In genomic region chr12:67449591-67450052, GRCh38 we compare ENCODE assay signal across 10 cellular contexts.
DNase-seq lines count a peak whose midpoint lies in the region; ATAC-seq and FAIRE-seq lines count a peak whose summit lies in the region.
"Had no signal": no experiment of that assay in that cellular context is flagged by ENCODE, and none has a peak within 500 bp of the region (broad histone marks: within the 10 kb centered on the region; RNA-seq: fewer than 3 reads in every experiment).

No MANE protein-coding gene starts in this region.

- peaks cover 8% of the 10 kb centered on the region for H3K36me3 Mint-ChIP-seq in activated CD4-positive, alpha-beta T cell treated with anti-CD3 and anti-CD28 coated beads, Interleukin-2, amount 10 ng/mL, durations not matched to agents 7 days and 5 days (ENCODE audit: low read depth)

- H3K4me3 Mint-ChIP-seq in activated CD4-positive, alpha-beta T cell treated with anti-CD3 and anti-CD28 coated beads, Interleukin-2, amount 10 ng/mL, durations not matched to agents 7 days and 5 days: no peak overlapping the region

- POLR2A ChIA-PET in activated CD4-positive, alpha-beta T cell treated with anti-CD3 and anti-CD28 coated beads, Interleukin-2, amount 10 ng/mL, durations not matched to agents 7 days and 5 days (lab: Charles Lee): no interaction called here

- no peak overlapping the region for H3K9ac ChIP-seq in BLaER1 treated with 17β-estradiol and CSF1 and Interleukin-3, amounts not matched to agents 10 nM and 100 nM

- H4K20me1 ChIP-seq in BLaER1 treated with 17β-estradiol and CSF1 and Interleukin-3, amounts not matched to agents 10 nM and 100 nM: peaks cover 0 to 5% (median 0%) of the 10 kb centered on the region in 11 experiments; a peak in 1 of 22 replicates

- no peak overlapping the region for H3K4me3 ChIP-seq in BLaER1 treated with 17β-estradiol and CSF1 and Interleukin-3, amounts not matched to agents 10 nM and 100 nM
- no peak overlapping the region for H3K4me3 ChIP-seq in effector memory CD4-positive, alpha-beta T cell (ENCODE audit: insufficient read depth, low read depth, low read length, poor library complexity, severe bottlenecking)
- H3K4me3 ChIP-seq: lung had no signal

- peaks cover 0 to 35% (median 6%) of the 10 kb centered on the region in 10 experiments; a peak in 9 of 20 replicates for H3K4me1 ChIP-seq in BLaER1 treated with 17β-estradiol and CSF1 and Interleukin-3, amounts not matched to agents 10 nM and 100 nM
- peaks cover 14% of the 10 kb centered on the region for H3K4me1 ChIP-seq in effector memory CD4-positive, alpha-beta T cell (ENCODE audit: control insufficient read depth, insufficient read depth, low read length, poor library complexity, severe bottlenecking)

- peak; percentile 45 for FAIRE-seq in GM19239 (lab: Jason Lieb, UNC)
- FAIRE-seq: colon had no signal

- no peaks in the 10 kb centered on the region for H3K36me3 ChIP-seq in BLaER1 treated with 17β-estradiol and CSF1 and Interleukin-3, amounts not matched to agents 10 nM and 100 nM
- no peaks in the 10 kb centered on the region for H3K36me3 ChIP-seq in effector memory CD4-positive, alpha-beta T cell (ENCODE audit: control insufficient read depth, insufficient read depth, low read length)

- peaks cover 12% of the 10 kb centered on the region for H3K27me3 Mint-ChIP-seq in activated CD4-positive, alpha-beta T cell treated with anti-CD3 and anti-CD28 coated beads, Interleukin-2, amount 10 ng/mL, durations not matched to agents 7 days and 5 days

- DNase-seq in GM19239 (ENCODE audit: insufficient read length, low spot score) (no peak), activated gamma-delta T cell treated with Interleukin-2 at 50 U/mL for 16 hours (no peak), NCI-H2196 treated with DMSO at 0.1 percent for 48 hours (lab: John Stamatoyannopoulos, UW; ENCODE audit: unreplicated experiment) (no peak), NCI-H1092 (lab: John Stamatoyannopoulos, UW) (no peak)
- peak; percentile 8 for DNase-seq in activated CD4-positive, alpha-beta T cell treated with anti-CD3 and anti-CD28 coated beads, Interleukin-2, amount 10 ng/mL, durations not matched to agents 7 days and 5 days
- DNase-seq in effector memory CD4-positive, alpha-beta T cell: no peak

- peak; percentile 73 for ATAC-seq in HG03039 (IDR thresholded peaks at IDR 0.05; ENCODE audit: unreplicated experiment)

- H3K4me1 Mint-ChIP-seq in activated CD4-positive, alpha-beta T cell treated with anti-CD3 and anti-CD28 coated beads, Interleukin-2, amount 10 ng/mL, durations not matched to agents 7 days and 5 days: peaks cover 28% of the 10 kb centered on the region

- H3K9me3 ChIP-seq in BLaER1 treated with 17β-estradiol and CSF1 and Interleukin-3, amounts not matched to agents 10 nM and 100 nM (replicated peaks in 1 of 11): peaks cover 0 to 18% (median 0%) of the 10 kb centered on the region in 11 experiments; a peak in 3 of 22 replicates
- H3K9me3 ChIP-seq in effector memory CD4-positive, alpha-beta T cell (ENCODE audit: control insufficient read depth, low read length): no peaks in the 10 kb centered on the region

- H3K9me3 Mint-ChIP-seq in activated CD4-positive, alpha-beta T cell treated with anti-CD3 and anti-CD28 coated beads, Interleukin-2, amount 10 ng/mL, durations not matched to agents 7 days and 5 days: peaks cover 8% of the 10 kb centered on the region

- peak overlapping the region; percentile 71 for H3K27ac Mint-ChIP-seq in activated CD4-positive, alpha-beta T cell treated with anti-CD3 and anti-CD28 coated beads, Interleukin-2, amount 10 ng/mL, durations not matched to agents 7 days and 5 days

- H3K27me3 ChIP-seq in BLaER1 treated with 17β-estradiol and CSF1 and Interleukin-3, amounts not matched to agents 10 nM and 100 nM: peaks cover 0 to 73% (median 0%) of the 10 kb centered on the region in 11 experiments; a peak in 4 of 22 replicates
- no peaks in the 10 kb centered on the region for H3K27me3 ChIP-seq in effector memory CD4-positive, alpha-beta T cell (replicated peaks; ENCODE audit: control insufficient read depth, insufficient read depth, low read length, poor library complexity, severe bottlenecking)

- no peak overlapping the region for H3K27ac ChIP-seq in BLaER1 treated with 17β-estradiol and CSF1 and Interleukin-3, amounts not matched to agents 10 nM and 100 nM
- H3K27ac ChIP-seq in effector memory CD4-positive, alpha-beta T cell (ENCODE audit: insufficient read depth, low read length, poor library complexity, severe bottlenecking): no peak overlapping the region

- CTCF ChIA-PET in activated CD4-positive, alpha-beta T cell treated with anti-CD3 and anti-CD28 coated beads, Interleukin-2, amount 10 ng/mL, durations not matched to agents 7 days and 5 days (lab: Charles Lee): interaction anchor here (1.5 kb wide), 1 partner anchor 12 kb away, joined by 4 read pairs; no protein-coding TSS in a partner anchor

- peak overlapping the region in 7 of 11 experiments; percentile 3 to 11 (median 8); a peak in 3 of 22 replicates for H3K4me2 ChIP-seq in BLaER1 treated with 17β-estradiol and CSF1 and Interleukin-3, amounts not matched to agents 10 nM and 100 nM
